Comparison of ENCODE assay signal across 8 cellular contexts in the genomic region with DNA sequence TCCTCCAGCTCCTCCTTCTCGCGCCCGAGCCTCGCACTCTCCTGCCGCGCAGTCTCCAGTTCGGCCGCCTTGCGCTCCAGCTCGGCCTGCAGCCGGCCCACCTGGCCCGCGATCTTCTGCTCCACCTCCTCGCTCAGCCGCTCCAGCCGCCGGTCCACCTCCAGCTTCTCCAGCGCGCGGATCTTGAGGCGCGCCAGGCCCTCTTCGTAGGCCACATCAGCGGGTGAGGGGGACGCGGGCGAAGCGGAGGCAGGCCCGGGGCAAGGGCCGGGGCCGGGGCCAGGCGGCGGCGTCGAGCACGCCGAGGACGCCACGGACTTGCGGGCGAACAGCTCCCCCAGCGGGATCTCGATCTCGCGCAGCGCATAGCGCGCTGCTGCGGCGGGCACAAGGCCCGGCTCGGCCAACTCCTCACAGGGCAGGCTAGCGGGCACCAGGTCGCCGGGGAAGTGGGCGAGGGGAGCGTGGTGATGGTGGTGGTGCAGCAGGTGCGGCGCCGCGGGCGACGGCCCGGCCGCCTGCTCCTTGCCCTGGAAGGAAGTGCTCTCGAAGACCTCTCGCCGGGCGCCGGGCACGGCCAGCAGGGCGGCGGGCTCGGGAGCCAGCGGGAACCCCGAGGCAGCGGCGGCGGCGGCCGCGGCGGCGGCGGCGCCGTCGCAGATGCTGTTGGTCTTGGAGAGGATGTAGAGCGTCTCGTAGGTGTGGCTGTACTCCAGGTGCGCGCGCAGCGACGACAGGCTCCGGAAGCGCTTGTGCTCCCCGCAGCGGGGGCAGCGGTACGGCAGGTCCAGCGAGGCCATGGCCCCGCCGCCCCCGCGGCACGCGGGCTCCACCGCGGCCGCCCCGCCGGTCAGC. TPM values are rescaled to one million over a fixed set of nuclear protein-coding genes. Genes with fewer than 3 reads are reported as not detected.
DNase-seq lines count a peak whose midpoint lies in the region; ATAC-seq and TF ChIP-seq lines count a peak whose summit lies in the region.

No MANE protein-coding gene starts in this region.

- no peak overlapping the region for H3K27ac ChIP-seq in Panc1 (ENCODE audit: low read length)

- peaks cover 4% of the 10 kb centered on the region; the same call in 1 of the 2 replicates for H3K4me1 ChIP-seq in Panc1 (ENCODE audit: control insufficient read depth, insufficient read depth, low read length)

- H3K9me3 Mint-ChIP-seq in activated naive CD8-positive, alpha-beta T cell treated with anti-CD3 and anti-CD28 coated beads for 36 hours = no peaks in the 10 kb centered on the region

- H3K36me3 ChIP-seq in Panc1 (ENCODE audit: control insufficient read depth, insufficient read depth, low read length) (no peaks in the 10 kb centered on the region; the same call in 1 of the 2 replicates), kidney epithelial cell (ENCODE audit: control insufficient read depth, insufficient read depth, low read length) (no peaks in the 10 kb centered on the region)

- DNase-seq in Panc1 (ENCODE audit: low read depth, low spot score) = no peak
- peak; percentile 73 for DNase-seq in activated naive CD8-positive, alpha-beta T cell treated with anti-CD3 and anti-CD28 coated beads for 36 hours
- no peak for DNase-seq in kidney epithelial cell (ENCODE audit: low read depth)
- DNase-seq in stimulated activated CD4-positive, alpha-beta T cell treated with anti-CD3 and anti-CD28 coated beads, Interleukin-4, amount 100 ng/mL, for 4 hours = peak; percentile 70 to 71
- no peak for DNase-seq in kidney glomerular epithelial cell (lab: John Stamatoyannopoulos, UW)

- peaks cover 17% of the 10 kb centered on the region for H3K4me1 Mint-ChIP-seq in activated naive CD8-positive, alpha-beta T cell treated with anti-CD3 and anti-CD28 coated beads for 36 hours

- peak; percentile 58 for TF ChIP-seq CTCF in Panc1 (IDR thresholded peaks at IDR 0.05)
- TF ChIP-seq CTCF in kidney epithelial cell (IDR thresholded peaks at IDR 0.05; ENCODE audit: insufficient read depth, low read length, poor library complexity, severe bottlenecking) = no peak

- BruUV-seq in Panc1 (replicated peaks; lab: Mats Ljungman, UMichigan) = no TSS peak

- intact Hi-C loops in Panc1 (cut with micrococcal nuclease; ENCODE audit: unreplicated experiment) = no loop called here

- POLR2A ChIA-PET in Panc1 (lab: Charles Lee) = no interaction called here

- in situ Hi-C loops in Panc1 (cut with HindIII; ENCODE audit: low pct_unique_long_range_greater_than_20kb, low sequenced_read_pairs) = no loop called here

- no peaks in the 10 kb centered on the region for H3K9me3 ChIP-seq in Panc1 (ENCODE audit: control insufficient read depth, insufficient read depth, low read depth, low read length)

- H3K27ac Mint-ChIP-seq in activated naive CD8-positive, alpha-beta T cell treated with anti-CD3 and anti-CD28 coated beads for 36 hours = no peak overlapping the region

- peak overlapping the region; percentile 43 to 52 for H3K4me3 ChIP-seq in Panc1 (ENCODE audit: low read depth in 2 of 2, low read length in 2 of 2)
- H3K4me3 ChIP-seq in kidney epithelial cell (ENCODE audit: low read depth, low read length) = peak overlapping the region; percentile 33

- H3K4me3 Mint-ChIP-seq in activated naive CD8-positive, alpha-beta T cell treated with anti-CD3 and anti-CD28 coated beads for 36 hours = peak overlapping the region; percentile 25

- no peaks in the 10 kb centered on the region for H3K27me3 Mint-ChIP-seq in activated naive CD8-positive, alpha-beta T cell treated with anti-CD3 and anti-CD28 coated beads for 36 hours

- H3K27me3 ChIP-seq in Panc1 (ENCODE audit: control insufficient read depth, insufficient read depth, low read length) = no peaks in the 10 kb centered on the region
- peaks cover 6% of the 10 kb centered on the region for H3K27me3 ChIP-seq in kidney epithelial cell (ENCODE audit: control insufficient read depth, insufficient read depth, low read length)

- ATAC-seq in GM19023 (IDR thresholded peaks at IDR 0.05; ENCODE audit: unreplicated experiment) = peak; percentile 84
- ATAC-seq in HG03432 (IDR thresholded peaks at IDR 0.05; ENCODE audit: unreplicated experiment) = peak; percentile 91
- ATAC-seq in Panc1 = peak; percentile 83
- ATAC-seq in GM21390 (IDR thresholded peaks at IDR 0.05; ENCODE audit: unreplicated experiment) = no peak

- H3K36me3 Mint-ChIP-seq in activated naive CD8-positive, alpha-beta T cell treated with anti-CD3 and anti-CD28 coated beads for 36 hours = peaks cover 32% of the 10 kb centered on the region

- CTCF ChIA-PET in Panc1 (lab: Charles Lee) = no interaction called here

RNA-seq across cellular contexts. Expression of gene FBXO41, which starts 15.2 kb away (rescaled TPM):
- 6.5 TPM for total RNA-seq in Panc1 (2021; ENCODE audit: unreplicated experiment)
- polyA plus RNA-seq in Panc1 (2012; ENCODE audit: insufficient read length) = 7.4 TPM
- 10 to 100 TPM; 45.7 to 45.8 TPM for total RNA-seq in activated naive CD8-positive, alpha-beta T cell treated with anti-CD3 and anti-CD28 coated beads for 36 hours
- 7.0 and 9.9 TPM in 2 replicates for total RNA-seq in kidney epithelial cell

RNA-seq across cellular contexts. Expression of gene EGR4, which starts 24.3 kb away (rescaled TPM):
- total RNA-seq in Panc1 (2021; ENCODE audit: unreplicated experiment) (0.08 TPM), kidney epithelial cell (not detected in 2 replicates)
- 0.42 TPM for polyA plus RNA-seq in Panc1 (2012; ENCODE audit: insufficient read length)
- total RNA-seq in activated naive CD8-positive, alpha-beta T cell treated with anti-CD3 and anti-CD28 coated beads for 36 hours = under 1 TPM; 0.41 to 0.44 TPM

RNA-seq across cellular contexts. Expression of gene CCT7, which starts 35.0 kb away (rescaled TPM):
- total RNA-seq in Panc1 (2021; ENCODE audit: unreplicated experiment) = 426 TPM
- 330 TPM for polyA plus RNA-seq in Panc1 (2012; ENCODE audit: insufficient read length)
- 100 to 1,000 TPM; 719 to 732 TPM for total RNA-seq in activated naive CD8-positive, alpha-beta T cell treated with anti-CD3 and anti-CD28 coated beads for 36 hours
- 254 and 277 TPM in 2 replicates for total RNA-seq in kidney epithelial cell

RNA-seq across cellular contexts. Expression of gene PRADC1, which starts 36.0 kb away (rescaled TPM):
- 18.6 TPM for total RNA-seq in Panc1 (2021; ENCODE audit: unreplicated experiment)
- 12.1 TPM for polyA plus RNA-seq in Panc1 (2012; ENCODE audit: insufficient read length)
- total RNA-seq in activated naive CD8-positive, alpha-beta T cell treated with anti-CD3 and anti-CD28 coated beads for 36 hours = 10 to 100 TPM; 19.6 to 20.9 TPM
- total RNA-seq in kidney epithelial cell = 6.6 and 7.8 TPM in 2 replicates

RNA-seq across cellular contexts. Expression of gene SMYD5, which starts 55.0 kb away (rescaled TPM):
- total RNA-seq in Panc1 (2021; ENCODE audit: unreplicated experiment) = 37.6 TPM
- polyA plus RNA-seq in Panc1 (2012; ENCODE audit: insufficient read length) = 31.5 TPM
- total RNA-seq in activated naive CD8-positive, alpha-beta T cell treated with anti-CD3 and anti-CD28 coated beads for 36 hours = 10 to 100 TPM; 42.4 to 44.1 TPM
- total RNA-seq in kidney epithelial cell = 30.2 and 33.6 TPM in 2 replicates

Comparison
In these comparisons a context has a peak if more than half of its experiments do, and no peak if none do; other contexts are left out.
1. DNase-seq: peak in activated naive CD8-positive, alpha-beta T cell treated with anti-CD3 and anti-CD28 coated beads for 36 hours (single experiment) and stimulated activated CD4-positive, alpha-beta T cell treated with anti-CD3 and anti-CD28 coated beads, Interleukin-4, amount 100 ng/mL, for 4 hours (2 of 2); none in Panc1 (single experiment), kidney epithelial cell (single experiment) and kidney glomerular epithelial cell (single experiment).